ENCODE assay signal across 9 cellular contexts in the genomic region with DNA sequence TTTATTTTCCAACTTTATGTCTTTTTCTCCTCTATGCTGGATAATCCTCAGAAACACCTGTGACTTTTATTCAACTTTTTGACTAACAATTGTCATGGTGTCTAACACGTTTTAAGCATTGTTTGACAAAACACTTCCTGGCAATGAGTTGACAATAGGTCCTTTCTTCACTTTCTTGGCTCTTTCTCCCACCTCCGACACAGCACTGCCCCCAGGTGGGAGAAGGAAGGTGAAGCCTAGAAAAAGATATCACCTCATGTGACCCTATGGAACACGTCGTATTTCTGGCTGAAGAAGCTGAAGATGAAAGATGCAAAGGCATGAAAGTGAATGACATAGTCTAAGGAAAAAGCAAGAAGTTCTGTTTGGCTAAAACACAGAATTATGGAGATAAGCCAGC.
DNase-seq lines count a peak whose midpoint lies in the region; ATAC-seq and TF ChIP-seq lines count a peak whose summit lies in the region.
"Had no signal": no experiment of that assay in that cellular context is flagged by ENCODE, and none has a peak within 500 bp of the region (broad histone marks: within the 10 kb centered on the region; RNA-seq: fewer than 3 reads in every experiment).

No MANE protein-coding gene starts in this region.

- no peaks in the 10 kb centered on the region for H3K36me3 Mint-ChIP-seq in activated T-cell treated with anti-CD3 and anti-CD28 coated beads, Interleukin-2, amount 50 U/mL, for 24 hours (ENCODE audit: low read depth)

- no peaks in the 10 kb centered on the region for H4K20me1 ChIP-seq in OCI-LY1 (ENCODE audit: insufficient read depth, low read length)

- H3K36me3 ChIP-seq in OCI-LY1 (ENCODE audit: insufficient read depth, low read length) = no peaks in the 10 kb centered on the region

- no peak overlapping the region for H3K9ac ChIP-seq in OCI-LY1 (ENCODE audit: low read length)

- no peak overlapping the region for H3K4me3 ChIP-seq in AG04450 (ENCODE audit: low read depth, low read length)
- no peak overlapping the region for H3K4me3 ChIP-seq in OCI-LY1 (ENCODE audit: low read depth, low read length, poor library complexity, severe bottlenecking)
- H3K4me3 ChIP-seq in foreskin fibroblast (ENCODE audit: low read depth in 1 of 2, low read length in 2 of 2) = no peak overlapping the region

- no peaks in the 10 kb centered on the region for H3K9me3 ChIP-seq in AG04450 (ENCODE audit: control insufficient read depth, insufficient read depth, low read length)
- no peaks in the 10 kb centered on the region for H3K9me3 ChIP-seq in OCI-LY1 (ENCODE audit: low read length)

- ATAC-seq in GM19463 (IDR thresholded peaks at IDR 0.05; ENCODE audit: unreplicated experiment) (peak; percentile 48), GM21576 (IDR thresholded peaks at IDR 0.05; ENCODE audit: unreplicated experiment) (no peak)

- CTCF ChIA-PET in AG04450 (lab: Charles Lee) = interaction anchor here (0.5 to 4.9 kb wide), 5 partner anchors 12 to 370 kb away, joined by 3 to 32 read pairs (median 3); no protein-coding TSS in a partner anchor

- DNase-seq in AG04450 (ENCODE audit: low read depth, low spot score) (no peak), foreskin fibroblast (no peak), activated gamma-delta T cell (lab: John Stamatoyannopoulos, UW) (no peak), SHP77 (lab: John Stamatoyannopoulos, UW) (no peak)
- DNase-seq in activated T-cell treated with anti-CD3 and anti-CD28 coated beads, Interleukin-2, amount 50 U/mL, for 24 hours = no peak
- DNase-seq: hypothalamus had no signal

- H3K4me1 Mint-ChIP-seq in activated T-cell treated with anti-CD3 and anti-CD28 coated beads, Interleukin-2, amount 50 U/mL, for 24 hours (ENCODE audit: low read depth) = no peaks in the 10 kb centered on the region

- H3K9me2 ChIP-seq in OCI-LY1 (ENCODE audit: low read depth, low read length) = no peaks in the 10 kb centered on the region

- H3K27ac Mint-ChIP-seq in activated T-cell treated with anti-CD3 and anti-CD28 coated beads, Interleukin-2, amount 50 U/mL, for 24 hours = no peak overlapping the region

- no peaks in the 10 kb centered on the region for H3K27me3 Mint-ChIP-seq in activated T-cell treated with anti-CD3 and anti-CD28 coated beads, Interleukin-2, amount 50 U/mL, for 24 hours

- no peaks in the 10 kb centered on the region for H3F3A ChIP-seq in OCI-LY1 (ENCODE audit: insufficient read depth, low read length)

- H3K4me2 ChIP-seq in OCI-LY1 (ENCODE audit: low read length) = no peak overlapping the region

- no peaks in the 10 kb centered on the region for H3K79me2 ChIP-seq in OCI-LY1 (ENCODE audit: insufficient read depth, low read length)

- H3K4me3 Mint-ChIP-seq in activated T-cell treated with anti-CD3 and anti-CD28 coated beads, Interleukin-2, amount 50 U/mL, for 24 hours = no peak overlapping the region

- no peaks in the 10 kb centered on the region for H3K9me3 Mint-ChIP-seq in activated T-cell treated with anti-CD3 and anti-CD28 coated beads, Interleukin-2, amount 50 U/mL, for 24 hours

- no peaks in the 10 kb centered on the region for H3K4me1 ChIP-seq in OCI-LY1 (ENCODE audit: insufficient read depth, low read length, severe bottlenecking)

- H3K27me3 ChIP-seq in AG04450 (ENCODE audit: control insufficient read depth, insufficient read depth, low read length) (no peaks in the 10 kb centered on the region), OCI-LY1 (ENCODE audit: insufficient read depth, low read length) (no peaks in the 10 kb centered on the region)

- POLR2A ChIA-PET in AG04450 (lab: Yijun Ruan, JAX) = no interaction called here

- no peak overlapping the region for H2AFZ ChIP-seq in OCI-LY1 (ENCODE audit: low read length)

- H3K27ac ChIP-seq in AG04450 (ENCODE audit: low read depth, low read length) = no peak overlapping the region
- no peak overlapping the region for H3K27ac ChIP-seq in OCI-LY1 (ENCODE audit: low read depth, low read length, poor library complexity, severe bottlenecking)

- TF ChIP-seq CTCF in AG04450 (IDR thresholded peaks at IDR 0.05; ENCODE audit: low read depth, low read length) (peak; percentile 52), OCI-LY1 (IDR thresholded peaks at IDR 0.05; ENCODE audit: low read length) (peak; percentile 54), foreskin fibroblast (IDR thresholded peaks at IDR 0.05; ENCODE audit: low read depth, low read length) (peak; percentile 14)
